Comparison of ENCODE assay signal across 12 cellular contexts in genomic region chr2:170843656-170844055, GRCh38.
A peak's percentile ranks its signal among the peaks of the same experiment; 100 is the strongest.
DNase-seq lines count a peak whose midpoint lies in the region; ATAC-seq, FAIRE-seq and TF ChIP-seq lines count a peak whose summit lies in the region.
"Had no signal": no experiment of that assay in that cellular context is flagged by ENCODE, and none has a peak within 500 bp of the region (broad histone marks: within the 10 kb centered on the region; RNA-seq: fewer than 3 reads in every experiment).

No MANE protein-coding gene starts in this region.

- DNase-seq in activated T-cell treated with anti-CD3 and anti-CD28 coated beads, Interleukin-2, amount 50 U/mL, for 24 hours, result no peak
- DNase-seq in activated T-cell treated with anti-CD3 and anti-CD28 coated beads, Interleukin-2, amount 50 U/mL, for 1 hour, result no peak
- DNase-seq in RCC 7860 (ENCODE audit: low spot score), result peak; percentile 73
- DNase-seq in effector memory CD8-positive, alpha-beta T cell, result no peak
- DNase-seq in GM10248 (ENCODE audit: extremely low spot score), result no peak
- DNase-seq: activated effector memory CD4-positive, alpha-beta T cell treated with anti-CD3 and anti-CD28 coated beads, Interleukin-2, amount 50 U/mL, for 16 hours; NCI-H1048; nucleus accumbens; SHP77 treated with DMSO at 0.1 percent for 48 hours had no signal

- peak; percentile 63 for ATAC-seq in effector memory CD8-positive, alpha-beta T cell (replicated peaks)
- ATAC-seq in HG02678 (IDR thresholded peaks at IDR 0.05; ENCODE audit: unreplicated experiment) (no peak), HG02588 (IDR thresholded peaks at IDR 0.05; ENCODE audit: unreplicated experiment) (no peak)

- POLR2A ChIA-PET in GM10248 (lab: Yijun Ruan, JAX), result no interaction called here

- H3K27me3 Mint-ChIP-seq in activated T-cell treated with anti-CD3 and anti-CD28 coated beads, Interleukin-2, amount 50 U/mL, for 24 hours, result peaks cover 7% of the 10 kb centered on the region
- peaks cover 13% of the 10 kb centered on the region in 2 donors for H3K27me3 Mint-ChIP-seq in effector memory CD8-positive, alpha-beta T cell
- peaks cover 18% of the 10 kb centered on the region for H3K27me3 Mint-ChIP-seq in stimulated activated naive CD8-positive, alpha-beta T cell treated with anti-CD3 and anti-CD28 coated beads, Interleukin-15, Interleukin-2, amounts not matched to agents 100 ng/mL and 50 ng/mL, for 24 hours

- FAIRE-seq in RCC 7860 (lab: Jason Lieb, UNC), result peak; percentile 91

- CTCF ChIA-PET in GM10248 (lab: Yijun Ruan, JAX), result interaction anchor here (1.1 to 1.2 kb wide), 2 partner anchors 28 to 29 kb away, joined by 3 to 4 read pairs; no protein-coding TSS in a partner anchor

- peak overlapping the region; percentile 26 for H3K27ac Mint-ChIP-seq in activated T-cell treated with anti-CD3 and anti-CD28 coated beads, Interleukin-2, amount 50 U/mL, for 24 hours
- H3K27ac Mint-ChIP-seq in effector memory CD8-positive, alpha-beta T cell, result no peak overlapping the region
- peak overlapping the region; percentile 71 for H3K27ac Mint-ChIP-seq in stimulated activated naive CD8-positive, alpha-beta T cell treated with anti-CD3 and anti-CD28 coated beads, Interleukin-15, Interleukin-2, amounts not matched to agents 100 ng/mL and 50 ng/mL, for 24 hours

- H3K4me3 Mint-ChIP-seq in activated T-cell treated with anti-CD3 and anti-CD28 coated beads, Interleukin-2, amount 50 U/mL, for 24 hours, result no peak overlapping the region
- H3K4me3 Mint-ChIP-seq in effector memory CD8-positive, alpha-beta T cell, result peak overlapping the region; percentile 3 to 20
- H3K4me3 Mint-ChIP-seq in stimulated activated naive CD8-positive, alpha-beta T cell treated with anti-CD3 and anti-CD28 coated beads, Interleukin-15, Interleukin-2, amounts not matched to agents 100 ng/mL and 50 ng/mL, for 24 hours, result peak overlapping the region; percentile 44

- no peak for TF ChIP-seq CTCF in GM10248 (IDR thresholded peaks at IDR 0.05; ENCODE audit: control extremely low read depth, extremely low read depth, low read depth, missing control alignments)

- peaks cover 25% of the 10 kb centered on the region for H3K4me1 Mint-ChIP-seq in activated T-cell treated with anti-CD3 and anti-CD28 coated beads, Interleukin-2, amount 50 U/mL, for 24 hours (ENCODE audit: low read depth)
- H3K4me1 Mint-ChIP-seq in effector memory CD8-positive, alpha-beta T cell (ENCODE audit: low read depth in 2 of 2), result peaks cover 6 to 17% of the 10 kb centered on the region in 2 donors
- H3K4me1 Mint-ChIP-seq in stimulated activated naive CD8-positive, alpha-beta T cell treated with anti-CD3 and anti-CD28 coated beads, Interleukin-15, Interleukin-2, amounts not matched to agents 100 ng/mL and 50 ng/mL, for 24 hours (ENCODE audit: low read depth), result peaks cover 30% of the 10 kb centered on the region

- H3K36me3 Mint-ChIP-seq in activated T-cell treated with anti-CD3 and anti-CD28 coated beads, Interleukin-2, amount 50 U/mL, for 24 hours (ENCODE audit: low read depth), result no peaks in the 10 kb centered on the region
- H3K36me3 Mint-ChIP-seq in effector memory CD8-positive, alpha-beta T cell (ENCODE audit: insufficient read depth), result no peaks in the 10 kb centered on the region
- H3K36me3 Mint-ChIP-seq in stimulated activated naive CD8-positive, alpha-beta T cell treated with anti-CD3 and anti-CD28 coated beads, Interleukin-15, Interleukin-2, amounts not matched to agents 100 ng/mL and 50 ng/mL, for 24 hours (ENCODE audit: low read depth), result no peaks in the 10 kb centered on the region

- H3K9me3 Mint-ChIP-seq in activated T-cell treated with anti-CD3 and anti-CD28 coated beads, Interleukin-2, amount 50 U/mL, for 24 hours, result no peaks in the 10 kb centered on the region
- no peaks in the 10 kb centered on the region for H3K9me3 Mint-ChIP-seq in effector memory CD8-positive, alpha-beta T cell
- H3K9me3 Mint-ChIP-seq in stimulated activated naive CD8-positive, alpha-beta T cell treated with anti-CD3 and anti-CD28 coated beads, Interleukin-15, Interleukin-2, amounts not matched to agents 100 ng/mL and 50 ng/mL, for 24 hours, result no peaks in the 10 kb centered on the region

Comparison
In these comparisons a context has a peak if more than half of its experiments do, and no peak if none do; other contexts are left out.
1. H3K27ac Mint-ChIP-seq: peak in activated T-cell treated with anti-CD3 and anti-CD28 coated beads, Interleukin-2, amount 50 U/mL, for 24 hours (single experiment) and stimulated activated naive CD8-positive, alpha-beta T cell treated with anti-CD3 and anti-CD28 coated beads, Interleukin-15, Interleukin-2, amounts not matched to agents 100 ng/mL and 50 ng/mL, for 24 hours (single experiment); none in effector memory CD8-positive, alpha-beta T cell (0 of 2).